1 cellular context compared by ENCODE assay signal in the genomic region with DNA sequence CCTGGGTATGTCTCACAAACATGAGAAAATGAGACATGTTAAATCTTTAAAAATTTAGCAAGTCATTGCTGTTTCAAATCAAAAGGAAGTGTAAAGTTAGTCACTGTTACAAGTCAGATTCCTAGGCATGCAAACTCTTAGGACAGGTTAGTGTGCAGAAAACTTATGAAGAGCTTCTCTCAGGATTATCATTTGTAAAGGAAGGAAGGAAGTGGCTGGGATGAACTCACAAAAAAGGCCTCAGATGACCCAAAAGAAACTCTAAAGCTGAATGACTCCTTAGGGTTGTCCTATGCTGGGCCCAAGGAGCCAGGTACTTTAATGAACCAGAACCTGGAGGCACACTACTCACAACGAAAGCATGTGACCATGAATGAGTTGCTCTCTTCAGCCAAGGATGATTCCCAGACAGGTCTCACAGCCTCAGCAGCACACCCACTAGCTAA.
TF ChIP-seq lines count a peak whose summit lies in the region.

No MANE protein-coding gene starts in this region.

TF ChIP-seq in GM12878, 131 proteins besides CTCF, POLR2A, EP300 and RAD21 (continued from another document):
- no peak for TF ChIP-seq BRCA1 (IDR thresholded peaks at IDR 0.05; ENCODE audit: low read depth, low read length)
